In the genomic region with DNA sequence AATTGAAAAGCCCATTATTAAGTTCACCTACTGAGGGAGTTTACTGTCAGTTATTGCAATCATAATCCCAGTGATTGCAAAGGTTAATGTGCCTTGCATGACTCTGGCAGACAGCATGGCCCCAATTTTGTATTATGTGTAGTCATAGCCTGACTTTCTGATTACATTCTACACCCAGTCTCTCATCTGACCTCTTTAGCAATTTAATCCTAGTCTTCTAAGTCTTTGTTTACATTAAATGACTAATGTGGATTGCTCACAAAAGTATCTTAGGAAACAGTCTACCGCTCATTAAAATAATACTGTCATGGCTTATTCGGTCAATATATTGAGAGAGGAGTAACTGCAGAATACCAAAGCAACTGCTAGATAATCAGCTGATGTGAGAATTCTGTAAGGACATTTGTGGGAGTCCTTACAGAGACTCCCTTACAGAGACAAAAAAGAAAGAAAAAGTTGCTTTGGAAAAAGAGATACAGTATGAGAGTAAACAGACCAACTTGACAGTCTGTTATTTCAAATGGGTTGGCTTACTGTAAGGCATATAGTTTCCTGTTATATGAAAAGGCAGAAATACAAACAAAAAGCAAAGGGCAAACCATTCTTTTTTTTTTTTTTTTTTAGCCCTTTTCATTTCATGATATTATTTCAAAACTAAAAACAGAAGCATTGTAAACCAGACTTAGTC, we compare ENCODE assay signal across 10 cellular contexts. TPM values are rescaled to one million over a fixed set of nuclear protein-coding genes. Genes with fewer than 3 reads are reported as not detected.
DNase-seq lines count a peak whose midpoint lies in the region; ATAC-seq and TF ChIP-seq lines count a peak whose summit lies in the region.
"Had no signal": no experiment of that assay in that cellular context is flagged by ENCODE, and none has a peak within 500 bp of the region (broad histone marks: within the 10 kb centered on the region; RNA-seq: fewer than 3 reads in every experiment).

No MANE protein-coding gene starts in this region.

- H3K9me3 Mint-ChIP-seq in activated T-cell treated with anti-CD3 and anti-CD28 coated beads, Interleukin-2, amount 50 U/mL, for 72 hours = no peaks in the 10 kb centered on the region
- no peaks in the 10 kb centered on the region for H3K9me3 Mint-ChIP-seq in stimulated activated memory B cell treated with anti-CD40 and anti-IgM and Interleukin-4, amounts not matched to agents 10 μg/mL and 1 μg/mL and 100 μg/mL, for 72 hours
- H3K9me3 Mint-ChIP-seq: activated naive CD8-positive, alpha-beta T cell treated with anti-CD3 and anti-CD28 coated beads, Interleukin-2, amount 10 ng/mL, durations not matched to agents 7 days and 5 days had no signal

- H3K27ac Mint-ChIP-seq in activated T-cell treated with anti-CD3 and anti-CD28 coated beads, Interleukin-2, amount 50 U/mL, for 72 hours = peak overlapping the region; percentile 51
- peak overlapping the region; percentile 53 for H3K27ac Mint-ChIP-seq in stimulated activated memory B cell treated with anti-CD40 and anti-IgM and Interleukin-4, amounts not matched to agents 10 μg/mL and 1 μg/mL and 100 μg/mL, for 72 hours
- H3K27ac Mint-ChIP-seq: activated naive CD8-positive, alpha-beta T cell treated with anti-CD3 and anti-CD28 coated beads, Interleukin-2, amount 10 ng/mL, durations not matched to agents 7 days and 5 days had no signal

- no peak overlapping the region for H3K4me3 ChIP-seq in fibroblast of the aortic adventitia (ENCODE audit: low read depth, low read length)

- no peaks in the 10 kb centered on the region for H3K36me3 Mint-ChIP-seq in activated T-cell treated with anti-CD3 and anti-CD28 coated beads, Interleukin-2, amount 50 U/mL, for 72 hours (ENCODE audit: insufficient read depth in 2 of 2)
- H3K36me3 Mint-ChIP-seq in stimulated activated memory B cell treated with anti-CD40 and anti-IgM and Interleukin-4, amounts not matched to agents 10 μg/mL and 1 μg/mL and 100 μg/mL, for 72 hours = peaks cover 35% of the 10 kb centered on the region

- H3K27me3 Mint-ChIP-seq in activated T-cell treated with anti-CD3 and anti-CD28 coated beads, Interleukin-2, amount 50 U/mL, for 72 hours (ENCODE audit: low read depth) = no peaks in the 10 kb centered on the region
- H3K27me3 Mint-ChIP-seq in stimulated activated memory B cell treated with anti-CD40 and anti-IgM and Interleukin-4, amounts not matched to agents 10 μg/mL and 1 μg/mL and 100 μg/mL, for 72 hours = no peaks in the 10 kb centered on the region
- H3K27me3 Mint-ChIP-seq: activated naive CD8-positive, alpha-beta T cell treated with anti-CD3 and anti-CD28 coated beads, Interleukin-2, amount 10 ng/mL, durations not matched to agents 7 days and 5 days had no signal

- no peak overlapping the region for H3K4me3 Mint-ChIP-seq in activated T-cell treated with anti-CD3 and anti-CD28 coated beads, Interleukin-2, amount 50 U/mL, for 72 hours
- no peak overlapping the region for H3K4me3 Mint-ChIP-seq in stimulated activated memory B cell treated with anti-CD40 and anti-IgM and Interleukin-4, amounts not matched to agents 10 μg/mL and 1 μg/mL and 100 μg/mL, for 72 hours
- H3K4me3 Mint-ChIP-seq: activated naive CD8-positive, alpha-beta T cell treated with anti-CD3 and anti-CD28 coated beads, Interleukin-2, amount 10 ng/mL, durations not matched to agents 7 days and 5 days had no signal

- no peak for TF ChIP-seq CTCF in fibroblast of the aortic adventitia (IDR thresholded peaks at IDR 0.05; ENCODE audit: insufficient read depth, low read length)

- peak in 1 of 2 donors; percentile 59 for ATAC-seq in activated T-cell treated with anti-CD3 and anti-CD28 coated beads, Interleukin-2, amount 50 U/mL, for 72 hours (replicated peaks in 1 of 2)
- no peak for ATAC-seq in stimulated activated memory B cell treated with anti-CD40 and anti-IgM and Interleukin-4, amounts not matched to agents 10 μg/mL and 1 μg/mL and 100 μg/mL, for 72 hours
- ATAC-seq in GM21723 (IDR thresholded peaks at IDR 0.05; ENCODE audit: unreplicated experiment) = no peak
- ATAC-seq in HG02763 (IDR thresholded peaks at IDR 0.05; ENCODE audit: unreplicated experiment) = no peak

- H3K4me1 Mint-ChIP-seq in activated T-cell treated with anti-CD3 and anti-CD28 coated beads, Interleukin-2, amount 50 U/mL, for 72 hours (ENCODE audit: low read depth) = no peaks in the 10 kb centered on the region
- peaks cover 15% of the 10 kb centered on the region for H3K4me1 Mint-ChIP-seq in stimulated activated memory B cell treated with anti-CD40 and anti-IgM and Interleukin-4, amounts not matched to agents 10 μg/mL and 1 μg/mL and 100 μg/mL, for 72 hours

- DNase-seq in activated T-cell treated with anti-CD3 and anti-CD28 coated beads, Interleukin-2, amount 50 U/mL, for 72 hours = no peak
- no peak for DNase-seq in activated T-cell treated with anti-CD3 and anti-CD28 coated beads, Interleukin-2, amount 50 U/mL, for 48 hours
- DNase-seq in RPMI7951 (ENCODE audit: low read depth) = peak; percentile 62
- peak; percentile 74 for DNase-seq in fibroblast of the aortic adventitia (ENCODE audit: low read depth)
- DNase-seq in NCI-H446 (lab: John Stamatoyannopoulos, UW) = no peak
- DNase-seq: activated naive CD8-positive, alpha-beta T cell treated with anti-CD3 and anti-CD28 coated beads, Interleukin-2, amount 10 ng/mL, durations not matched to agents 7 days and 5 days; NCI-H1105 had no signal

RNA-seq across cellular contexts. Expression of gene SMG7, which starts 42.8 kb away (rescaled TPM):
- 10 to 100 TPM; 57.9 to 69.8 TPM for total RNA-seq in activated T-cell treated with anti-CD3 and anti-CD28 coated beads, Interleukin-2, amount 50 U/mL, for 72 hours
- total RNA-seq in RPMI7951 (2014; rRNA removed; shearing (Covaris generic)) = 8.6 and 10.5 TPM in 2 replicates
- 6.9 and 29.0 TPM in 2 replicates for total RNA-seq in fibroblast of the aortic adventitia (ENCODE audit: low replicate concordance)

Comparison
In these comparisons a context has a peak if more than half of its experiments do, and no peak if none do; other contexts are left out.
1. DNase-seq: peak in RPMI7951 (single experiment) and fibroblast of the aortic adventitia (single experiment); none in activated T-cell treated with anti-CD3 and anti-CD28 coated beads, Interleukin-2, amount 50 U/mL, for 72 hours (0 of 2), activated T-cell treated with anti-CD3 and anti-CD28 coated beads, Interleukin-2, amount 50 U/mL, for 48 hours (0 of 2) and NCI-H446 (0 of 2).